In genomic region chr1:43763497-43763973, GRCh38 we compare ENCODE assay signal across 8 cellular contexts. TPM values are rescaled to one million over a fixed set of nuclear protein-coding genes. Genes with fewer than 3 reads are reported as not detected.
DNase-seq lines count a peak whose midpoint lies in the region; ATAC-seq, FAIRE-seq and TF ChIP-seq lines count a peak whose summit lies in the region.

No MANE protein-coding gene starts in this region.

- H3K9ac ChIP-seq in H1 (replicated peaks in 1 of 4; ENCODE audit: extremely low read depth in 1 of 4, low read depth in 3 of 4, low read length in 3 of 4) (no peak overlapping the region), mesenchymal stem cell (ENCODE audit: low read length) (peak overlapping the region; percentile 11)

- H4K8ac ChIP-seq in H1 (ENCODE audit: extremely low read depth, insufficient read depth, low read length) (no peak overlapping the region), mesenchymal stem cell (ENCODE audit: low read length) (no peak overlapping the region)

- no peaks in the 10 kb centered on the region for H3K23me2 ChIP-seq in H1 (ENCODE audit: low read depth, low read length)

- H3K9me3 ChIP-seq in CD4-positive, alpha-beta T cell (ENCODE audit: control insufficient read depth, low read length) = no peaks in the 10 kb centered on the region
- H3K9me3 ChIP-seq in H1 (ENCODE audit: insufficient read depth in 2 of 2, low read depth in 1 of 2, low read length in 1 of 2) (no peaks in the 10 kb centered on the region), mesenchymal stem cell (ENCODE audit: control insufficient read depth, low read length) (no peaks in the 10 kb centered on the region)

- H3K18ac ChIP-seq in H1 (ENCODE audit: extremely low read depth, low read length) = no peak overlapping the region
- H3K18ac ChIP-seq in mesenchymal stem cell (ENCODE audit: low read depth in 1 of 2, low read length in 2 of 2) = no peak overlapping the region

- 20% methylated on average over 4 of the region's 4 CpGs; no CpG with 5 or more reads in 1 of the 2 experiments for WGBS in H1 (ENCODE audit: extremely low coverage in 1 of 2, insufficient coverage in 1 of 2, insufficient read length in 1 of 2, insufficient replicate concordance in 2 of 2, low coverage in 1 of 2, low lambda C conversion rate in 2 of 2, missing lambda C conversion rate in 1 of 2), 2 experiments
- 32% methylated on average over 3 of the region's 4 CpGs for WGBS in mesenchymal stem cell

- H3K79me1 ChIP-seq in H1 (ENCODE audit: low read depth, low read length) (no peaks in the 10 kb centered on the region), mesenchymal stem cell (replicated peaks; ENCODE audit: low read length, poor library complexity, severe bottlenecking) (peaks cover 30% of the 10 kb centered on the region)

- no peak overlapping the region for H3K56ac ChIP-seq in H1 (replicated peaks; ENCODE audit: insufficient read length, low read depth, low read length)

- no peaks in the 10 kb centered on the region for H3K27me3 Mint-ChIP-seq in CD4-positive, alpha-beta T cell
- no peaks in the 10 kb centered on the region for H3K27me3 Mint-ChIP-seq in activated CD4-positive, alpha-beta memory T cell treated with anti-CD3 and anti-CD28 coated beads for 36 hours

- POLR2A ChIA-PET in CD4-positive, alpha-beta T cell (lab: Charles Lee) = interaction anchor here (0.7 to 1.1 kb wide), 4 partner anchors 26 to 182 kb away, joined by 3 to 5 read pairs (median 4); partner anchors contain the start of gene ST3GAL3
- POLR2A ChIA-PET in activated CD4-positive, alpha-beta memory T cell treated with anti-CD3 and anti-CD28 coated beads for 36 hours (lab: Charles Lee) = interaction anchor here (0.7 to 1.7 kb wide), 2 partner anchors 50 to 170 kb away, joined by 3 to 5 read pairs; partner anchors contain the start of gene ARTN
- POLR2A ChIA-PET in H1 (lab: Charles Lee; ENCODE audit: partially characterized antibody) = interaction anchor here (1.0 to 5.8 kb wide), 9 partner anchors 121 to 229 kb away, joined by 3 to 89 read pairs (median 4); partner anchors contain the start of gene ARTN

- peak; percentile 96 for FAIRE-seq in H1 (lab: Jason Lieb, UNC)

- H3K9me3 Mint-ChIP-seq in CD4-positive, alpha-beta T cell = no peaks in the 10 kb centered on the region
- H3K9me3 Mint-ChIP-seq in activated CD4-positive, alpha-beta memory T cell treated with anti-CD3 and anti-CD28 coated beads for 36 hours = no peaks in the 10 kb centered on the region

- no peak overlapping the region for H3K4me3 Mint-ChIP-seq in CD4-positive, alpha-beta T cell
- H3K4me3 Mint-ChIP-seq in activated CD4-positive, alpha-beta memory T cell treated with anti-CD3 and anti-CD28 coated beads for 36 hours = no peak overlapping the region

- CTCF ChIA-PET in CD4-positive, alpha-beta T cell (lab: Charles Lee) = interaction anchor here (0.6 to 1.3 kb wide), 6 partner anchors 38 to 285 kb away, joined by 3 to 20 read pairs (median 3); partner anchors contain the start of gene ARTN
- CTCF ChIA-PET in activated CD4-positive, alpha-beta memory T cell treated with anti-CD3 and anti-CD28 coated beads for 36 hours (lab: Charles Lee) = interaction anchor here (0.7 to 9.3 kb wide), 41 partner anchors 9 to 537 kb away, joined by 3 to 312 read pairs (median 4); partner anchors contain the start of genes ARTN, ATP6V0B, IPO13 and KDM4A
- CTCF ChIA-PET in H1 (lab: Charles Lee; ENCODE audit: partially characterized antibody) = interaction anchor here (0.6 to 13.4 kb wide), 65 partner anchors 9 to 525 kb away, joined by 3 to 618 read pairs (median 4); partner anchors contain the start of genes ARTN, ATP6V0B, DPH2 and IPO13

- H3K4me2 ChIP-seq in H1 (ENCODE audit: insufficient read depth in 1 of 2, low read depth in 2 of 2, low read length in 2 of 2) (no peak overlapping the region), mesenchymal stem cell (ENCODE audit: low read length, poor library complexity, severe bottlenecking) (no peak overlapping the region)

- H3K4me1 ChIP-seq in H1 (replicated peaks in 1 of 4; ENCODE audit: control insufficient read depth in 3 of 4, insufficient read depth in 4 of 4, low read length in 3 of 4) (peaks cover 7 to 24% (median 21%) of the 10 kb centered on the region in 4 experiments), mesenchymal stem cell (ENCODE audit: control insufficient read depth, insufficient read depth, low read depth, low read length) (peaks cover 1% of the 10 kb centered on the region)

- H3K4ac ChIP-seq in H1 (replicated peaks; ENCODE audit: insufficient read length, low read depth, low read length) (no peak overlapping the region), mesenchymal stem cell (ENCODE audit: low read depth in 1 of 2, low read length in 2 of 2) (no peak overlapping the region)

- intact Hi-C loops in CD4-positive, alpha-beta T cell (cut with DNase I, micrococcal nuclease) = loop anchor here (1.0 to 5.0 kb wide), 4 partner anchors 171 to 274 kb away; partner anchors contain the start of genes IPO13 (in 1 of the 2) and PTPRF (in 1 of the 2)
- intact Hi-C loops in activated CD4-positive, alpha-beta memory T cell treated with anti-CD3 and anti-CD28 coated beads for 36 hours (cut with micrococcal nuclease) = loop anchor here (1.0 to 2.0 kb wide), 3 partner anchors 171 to 283 kb away; partner anchors contain the start of gene IPO13

- no peak overlapping the region for H3K27ac Mint-ChIP-seq in CD4-positive, alpha-beta T cell
- no peak overlapping the region for H3K27ac Mint-ChIP-seq in activated CD4-positive, alpha-beta memory T cell treated with anti-CD3 and anti-CD28 coated beads for 36 hours

- no peak overlapping the region for H2BK15ac ChIP-seq in H1 (ENCODE audit: low read length)
- no peak overlapping the region for H2BK15ac ChIP-seq in mesenchymal stem cell (ENCODE audit: low read depth, poor library complexity, severe bottlenecking)

- TF ChIP-seq EP300 in H1 (IDR thresholded peaks at IDR 0.05; ENCODE audit: borderline replicate concordance in 1 of 2, low read depth in 2 of 2, low read length in 2 of 2) = no peak

- H2BK20ac ChIP-seq in H1 (ENCODE audit: low read length) = no peak overlapping the region; the same call in 1 of the 2 replicates

- H3K14ac ChIP-seq in H1 (ENCODE audit: insufficient read length) (no peak overlapping the region), mesenchymal stem cell (ENCODE audit: low read length in 2 of 2) (no peak overlapping the region)

- H2AK5ac ChIP-seq in H1 (ENCODE audit: low read depth, low read length) (no peak overlapping the region), mesenchymal stem cell (ENCODE audit: low read length, severe bottlenecking) (no peak overlapping the region)

- H3K36me3 ChIP-seq in H1 (ENCODE audit: control insufficient read depth in 2 of 4, insufficient read depth in 4 of 4, low read length in 3 of 4) (no peaks in the 10 kb centered on the region), mesenchymal stem cell (ENCODE audit: control insufficient read depth in 1 of 2, insufficient read depth in 2 of 2, low read depth in 1 of 2, low read length in 2 of 2) (peaks cover 0 to 2% of the 10 kb centered on the region in 2 experiments)

- peak; percentile 78 for ATAC-seq in CD4-positive, alpha-beta T cell (ENCODE audit: poor library complexity)
- no peak for ATAC-seq in GM18873 (IDR thresholded peaks at IDR 0.05; ENCODE audit: low FRiP score, unreplicated experiment)

- no peak overlapping the region for H3K4me3 ChIP-seq in HL-60 (replicated peaks; ENCODE audit: insufficient read depth, low read length)
- no peak overlapping the region for H3K4me3 ChIP-seq in H1 (ENCODE audit: extremely low read depth in 1 of 4, insufficient read depth in 2 of 4, low read depth in 3 of 4, low read length in 4 of 4)
- H3K4me3 ChIP-seq in mesenchymal stem cell (ENCODE audit: insufficient read depth in 1 of 2, low read depth in 1 of 2, low read length in 2 of 2) = no peak overlapping the region

- no peak overlapping the region for H3K27ac ChIP-seq in CD4-positive, alpha-beta T cell (ENCODE audit: low read depth, low read length)
- H3K27ac ChIP-seq in HL-60 (replicated peaks) = peak overlapping the region; percentile 56
- no peak overlapping the region for H3K27ac ChIP-seq in H1 (ENCODE audit: low read depth, low read length)
- no peak overlapping the region for H3K27ac ChIP-seq in mesenchymal stem cell (ENCODE audit: low read length, poor library complexity, severe bottlenecking)

- peak; percentile 99 for TF ChIP-seq RAD21 in H1 (IDR thresholded peaks at IDR 0.05 in 1 of 2, conservative IDR thresholded peaks at IDR 0.05 in 1 of 2; ENCODE audit: low read depth in 2 of 2, low read length in 2 of 2)

- H3K79me2 ChIP-seq in H1 (ENCODE audit: control insufficient read depth in 1 of 2, insufficient read depth in 2 of 2, low read length in 2 of 2) = no peaks in the 10 kb centered on the region

- no peak overlapping the region for H3K23ac ChIP-seq in H1 (ENCODE audit: insufficient read length)
- no peak overlapping the region for H3K23ac ChIP-seq in mesenchymal stem cell (ENCODE audit: low read length in 2 of 2)

- H2BK12ac ChIP-seq in H1 (ENCODE audit: low read depth, low read length) (no peak overlapping the region), mesenchymal stem cell (ENCODE audit: low read length in 2 of 2) (no peak overlapping the region)

- no peak overlapping the region for H4K5ac ChIP-seq in H1 (ENCODE audit: insufficient read length, low read depth, low read length)

- H4K91ac ChIP-seq in H1 (replicated peaks; ENCODE audit: insufficient read length, low read length) = no peak overlapping the region
- no peak overlapping the region for H4K91ac ChIP-seq in mesenchymal stem cell (ENCODE audit: low read length)

- TF ChIP-seq CTCF in CD4-positive, alpha-beta T cell (IDR thresholded peaks at IDR 0.05) = peak; percentile 75
- TF ChIP-seq CTCF in HL-60 (IDR thresholded peaks at IDR 0.05; ENCODE audit: insufficient read depth, low read length) = peak; percentile 82
- TF ChIP-seq CTCF in H1 (IDR thresholded peaks at IDR 0.05; ENCODE audit: control extremely low read depth in 1 of 3, insufficient read depth in 1 of 3, low read depth in 1 of 3, low read length in 3 of 3) = peak; percentile 26 to 93 (median 90)

- H2BK5ac ChIP-seq in H1 (ENCODE audit: low read depth, low read length) = no peak overlapping the region
- no peak overlapping the region for H2BK5ac ChIP-seq in mesenchymal stem cell (ENCODE audit: low read depth, low read length, poor library complexity, severe bottlenecking)

- peak in 9 of 10 experiments; percentile 1 to 34 (median 7) for DNase-seq in CD4-positive, alpha-beta T cell
- DNase-seq in HL-60 (ENCODE audit: low read depth in 1 of 2, low spot score in 1 of 2) (peak; percentile 50 to 83), NCI-H748 treated with DMSO at 0.1 percent for 48 hours (lab: John Stamatoyannopoulos, UW) (peak; percentile 90), H1 (ENCODE audit: low read depth in 1 of 2, low spot score in 2 of 2) (peak; percentile 39 to 63), mesenchymal stem cell (peak; percentile 87)
- peak; percentile 53 for DNase-seq in activated CD4-positive, alpha-beta memory T cell treated with anti-CD3 and anti-CD28 coated beads for 36 hours
- peak; percentile 1 for DNase-seq in stimulated activated CD8-positive, alpha-beta memory T cell treated with anti-CD3 and anti-CD28 coated beads, Interleukin-4, amount 100 ng/mL, for 24 hours (ENCODE audit: low read depth)

- no peak overlapping the region for H2BK120ac ChIP-seq in H1 (replicated peaks; ENCODE audit: low read depth, low read length)
- H2BK120ac ChIP-seq in mesenchymal stem cell (ENCODE audit: low read depth, low read length) = no peak overlapping the region

- no peaks in the 10 kb centered on the region for H4K20me1 ChIP-seq in H1 (replicated peaks in 1 of 2; ENCODE audit: control insufficient read depth in 1 of 2, insufficient read depth in 2 of 2, low read length in 2 of 2)

- no peak for TF ChIP-seq POLR2A in H1 (IDR thresholded peaks at IDR 0.05; ENCODE audit: control extremely low read depth in 1 of 2, low read depth in 2 of 2, low read length in 2 of 2)

- peaks cover 6% of the 10 kb centered on the region for H3K4me1 Mint-ChIP-seq in CD4-positive, alpha-beta T cell (ENCODE audit: low read depth)
- H3K4me1 Mint-ChIP-seq in activated CD4-positive, alpha-beta memory T cell treated with anti-CD3 and anti-CD28 coated beads for 36 hours (ENCODE audit: low read depth) = no peaks in the 10 kb centered on the region

- no peaks in the 10 kb centered on the region for H3K36me3 Mint-ChIP-seq in CD4-positive, alpha-beta T cell (ENCODE audit: low read depth)
- H3K36me3 Mint-ChIP-seq in activated CD4-positive, alpha-beta memory T cell treated with anti-CD3 and anti-CD28 coated beads for 36 hours = no peaks in the 10 kb centered on the region

- H2AFZ ChIP-seq in H1 (ENCODE audit: low read length) = no peak overlapping the region
- H2AFZ ChIP-seq in mesenchymal stem cell (ENCODE audit: low read depth, low read length) = no peak overlapping the region

- H3K27me3 ChIP-seq in CD4-positive, alpha-beta T cell (ENCODE audit: control insufficient read depth, insufficient read depth, low read length) = no peaks in the 10 kb centered on the region
- H3K27me3 ChIP-seq in HL-60 (ENCODE audit: insufficient read depth, poor library complexity, severe bottlenecking) (no peaks in the 10 kb centered on the region), H1 (replicated peaks in 1 of 4; ENCODE audit: control insufficient read depth in 3 of 4, extremely low read depth in 1 of 4, insufficient read depth in 3 of 4, low read length in 3 of 4) (no peaks in the 10 kb centered on the region), mesenchymal stem cell (ENCODE audit: control insufficient read depth in 1 of 2, insufficient read depth in 1 of 2, low read length in 2 of 2) (no peaks in the 10 kb centered on the region)

RNA-seq across cellular contexts. Expression of gene ST3GAL3, which starts 56.2 kb away (rescaled TPM):
- 10 to 100 TPM; 17.6 to 20.5 TPM for total RNA-seq in CD4-positive, alpha-beta T cell
- total RNA-seq in activated CD4-positive, alpha-beta memory T cell treated with anti-CD3 and anti-CD28 coated beads for 36 hours = 10 to 100 TPM; 14.7 to 16.0 TPM
- total RNA-seq in H1 (2021; fragmentation: NEBNext Ultra II Directional; extraction: Animal tissue kit (Norgen Biotek cat#: 25700)) = 6.5 and 7.0 TPM in 2 replicates
- polyA plus RNA-seq in H1 (2011; rRNA removed) = 6.8 and 9.5 TPM in 2 replicates
- polyA plus RNA-seq in H1 (2011; cell fraction: cytosol; rRNA removed) = 5.7 TPM
- 13.1 TPM for polyA plus RNA-seq in H1 (2011; cell fraction: nucleus; rRNA removed)
- 5.3 to 8.7 TPM (median 7.7 TPM) in 4 replicates for polyA plus RNA-seq in H1 (2012, experiment 1 of 2)
- 4.9 TPM for polyA plus RNA-seq in H1 (2012, experiment 2 of 2)
- 4.4 TPM for polyA plus RNA-seq in H1 (2013, experiment 1 of 2)
- polyA plus RNA-seq in H1 (2013, experiment 2 of 2) = 4.3 TPM
- polyA minus RNA-seq in H1 (2011; rRNA and poly(A)+ RNA removed) = 11.9 and 12.2 TPM in 2 replicates
- 3.2 TPM for polyA minus RNA-seq in H1 (2011; cell fraction: cytosol; rRNA and poly(A)+ RNA removed)
- polyA minus RNA-seq in H1 (2011; cell fraction: nucleus; rRNA and poly(A)+ RNA removed) = 19.0 TPM
- 8.2 TPM for polyA plus RNA-seq in mesenchymal stem cell (2013, experiment 1 of 2)
- 8.4 TPM for polyA plus RNA-seq in mesenchymal stem cell (2013, experiment 2 of 2)

Comparison
In these comparisons a context has a peak if more than half of its experiments do, and no peak if none do; other contexts are left out.
1. DNase-seq: peak in every context shown above with its lines; median percentile 90 in NCI-H748 treated with DMSO at 0.1 percent for 48 hours; 87 in mesenchymal stem cell; 66 in HL-60; 53 in activated CD4-positive, alpha-beta memory T cell treated with anti-CD3 and anti-CD28 coated beads for 36 hours; 51 in H1; 7 in CD4-positive, alpha-beta T cell; 1 in stimulated activated CD8-positive, alpha-beta memory T cell treated with anti-CD3 and anti-CD28 coated beads, Interleukin-4, amount 100 ng/mL, for 24 hours.